ENCODE assay signal across 9 cellular contexts in genomic region chr6:30075094-30075986, GRCh38. TPM values are rescaled to one million over a fixed set of nuclear protein-coding genes. Genes with fewer than 3 reads are reported as not detected.
DNase-seq lines count a peak whose midpoint lies in the region; ATAC-seq and TF ChIP-seq lines count a peak whose summit lies in the region.
"Had no signal": no experiment of that assay in that cellular context is flagged by ENCODE, and none has a peak within 500 bp of the region (broad histone marks: within the 10 kb centered on the region; RNA-seq: fewer than 3 reads in every experiment).

Gene RNF39 (minus strand): TSS chr6:30075769. CDS start chr6:30075585, 184 bp downstream.

- peak within 1 kb of the TSS; percentile 82 for H3K4me3 Mint-ChIP-seq in type B pancreatic cell

- H3K4me1 ChIP-seq in adipocyte (ENCODE audit: control insufficient read depth, insufficient read depth, low read length): peaks cover 20% of the 10 kb centered on the region

- peaks cover 20% of the 10 kb centered on the region for H3K36me3 Mint-ChIP-seq in type B pancreatic cell

- peaks cover 6% of the 10 kb centered on the region for H3K9me3 Mint-ChIP-seq in type B pancreatic cell

- peaks cover 96% of the 10 kb centered on the region for H3K27me3 Mint-ChIP-seq in type B pancreatic cell

- peak within 1 kb of the TSS; percentile 60 for H3K27ac Mint-ChIP-seq in type B pancreatic cell

- intact Hi-C loops in left colon (cut with DNase I, micrococcal nuclease): no loop called here

- H3K36me3 ChIP-seq in adipocyte (ENCODE audit: control insufficient read depth, insufficient read depth, low read length, severe bottlenecking): peaks cover under 1% of the 10 kb centered on the region

- H3K9me3 ChIP-seq in adipocyte (ENCODE audit: control insufficient read depth, low read length): peaks cover 3% of the 10 kb centered on the region

- ATAC-seq in left colon: peak; percentile 70
- no peak for ATAC-seq in HG03097 (IDR thresholded peaks at IDR 0.05; ENCODE audit: low FRiP score, unreplicated experiment)

- TF ChIP-seq CTCF in AG09309 (IDR thresholded peaks at IDR 0.05; ENCODE audit: control insufficient read depth, insufficient read depth, low read depth, low read length, missing control alignments) (peak; percentile 51), type B pancreatic cell (conservative IDR thresholded peaks at IDR 0.05) (peak; percentile 36)

- peaks cover 75% of the 10 kb centered on the region for H3K27me3 ChIP-seq in adipocyte (replicated peaks; ENCODE audit: control insufficient read depth, insufficient read depth, low read length)

- peaks cover 14% of the 10 kb centered on the region for H3K4me1 Mint-ChIP-seq in type B pancreatic cell (ENCODE audit: unreplicated experiment)

- no peak for DNase-seq in AG09309 (ENCODE audit: low read depth)
- DNase-seq in HPDE6-E6E7 (ENCODE audit: extremely low spot score): peak; percentile 79
- DNase-seq in adipocyte (ENCODE audit: low read depth): peak; percentile 41
- DNase-seq in left colon: peak in 1 of 2 donors; percentile 57
- DNase-seq in type B pancreatic cell (ENCODE audit: extremely low spot score, unreplicated experiment): no peak
- DNase-seq in nucleus accumbens (lab: John Stamatoyannopoulos, UW): no peak
- no peak for DNase-seq in GOT3 (lab: John Stamatoyannopoulos, UW)

- H3K9ac ChIP-seq in adipocyte (ENCODE audit: low read length): no peak within 1 kb of the TSS

- H3K4me3 ChIP-seq in AG09309 (ENCODE audit: control insufficient read depth, low read depth, low read length) (no peak within 1 kb of the TSS; the same call in 1 of the 2 replicates), adipocyte (ENCODE audit: low read length) (peak within 1 kb of the TSS; percentile 25)

RNA-seq across cellular contexts. Expression of gene RNF39, which starts in this region (rescaled TPM):
- under 1 TPM in 1 of 2 donors, not detected in 1; 0.58 TPM for total RNA-seq in left colon
- total RNA-seq in type B pancreatic cell (ENCODE audit: low replicate concordance): 1.5 TPM in 2 replicates
- total RNA-seq: glomerular endothelial cell had no signal

Comparison
In these comparisons a context has a peak if more than half of its experiments do, and no peak if none do; other contexts are left out.
1. Peak in ATAC-seq in left colon; RNA of the gene not detected or under 1 TPM.
2. DNase-seq: peak in HPDE6-E6E7 (single experiment) and adipocyte (single experiment); none in AG09309 (single experiment), type B pancreatic cell (single experiment), nucleus accumbens (0 of 56) and GOT3 (single experiment).